Comparison of ENCODE assay signal across 3 cellular contexts in genomic region chr10:51843966-51844365, GRCh38.
"Had no signal": no experiment of that assay in that cellular context is flagged by ENCODE, and none has a peak within 500 bp of the region (broad histone marks: within the 10 kb centered on the region; RNA-seq: fewer than 3 reads in every experiment).

No MANE protein-coding gene starts in this region.

- H3K4me3 ChIP-seq: GM12878 had no signal

- DNase-seq: GDM1, GF-D8 had no signal
